ENCODE assay signal across 26 cellular contexts in genomic region chr5:131330031-131330430, GRCh38.
DNase-seq lines count a peak whose midpoint lies in the region; ATAC-seq and TF ChIP-seq lines count a peak whose summit lies in the region.
"Had no signal": no experiment of that assay in that cellular context is flagged by ENCODE, and none has a peak within 500 bp of the region (broad histone marks: within the 10 kb centered on the region; RNA-seq: fewer than 3 reads in every experiment).

No MANE protein-coding gene starts in this region.

- no peak overlapping the region for H3K56ac ChIP-seq in mesendoderm (ENCODE audit: low read length)

- peaks cover 83% of the 10 kb centered on the region for H3K4me1 Mint-ChIP-seq in stimulated activated naive CD8-positive, alpha-beta T cell treated with anti-CD3 and anti-CD28 coated beads, Interleukin-15, Interleukin-2, amounts not matched to agents 100 ng/mL and 50 ng/mL, for 24 hours (ENCODE audit: low read depth)
- H3K4me1 Mint-ChIP-seq in activated CD8-positive, alpha-beta T cell treated with anti-CD3 and anti-CD28 coated beads for 36 hours (ENCODE audit: low read depth): peaks cover 78% of the 10 kb centered on the region
- peaks cover 10% of the 10 kb centered on the region for H3K4me1 Mint-ChIP-seq in WTC11

- no peak for DNase-seq in stimulated activated naive CD8-positive, alpha-beta T cell treated with anti-CD3 and anti-CD28 coated beads, Interleukin-15, Interleukin-2, amounts not matched to agents 100 U/mL and 50 U/mL, for 24 hours
- DNase-seq in activated CD8-positive, alpha-beta T cell treated with anti-CD3 and anti-CD28 coated beads for 36 hours: no peak
- DNase-seq in left colon: no peak
- DNase-seq in mesendoderm: no peak
- no peak for DNase-seq in WTC11 (ENCODE audit: low spot score)
- DNase-seq: activated CD4-positive, alpha-beta T cell treated with anti-CD3 and anti-CD28 coated beads for 1 hour; Calu3; cortex of kidney; DMS79 treated with DMSO at 0.1 percent for 48 hours; effector memory CD8-positive, alpha-beta T cell; GDM1; NCI-H1436 treated with DMSO at 0.1 percent for 48 hours; NCI-H2081 treated with DMSO at 0.1 percent for 48 hours; NCI-H345; nucleus accumbens; psoas muscle; SK-N-SH; stimulated activated CD4-positive, alpha-beta T cell treated with anti-CD3 and anti-CD28 coated beads, Interleukin-4, amount 100 ng/mL, for 1 hour; transverse colon had no signal

- no peak overlapping the region for H3K4me3 ChIP-seq in mesendoderm (ENCODE audit: low read length)
- H3K4me3 ChIP-seq: BLaER1 treated with 17β-estradiol and CSF1 and Interleukin-3, amounts not matched to agents 10 nM and 100 nM; psoas muscle; transverse colon had no signal

- H3K27ac ChIP-seq in mesendoderm (ENCODE audit: low read depth, low read length): no peak overlapping the region
- H3K27ac ChIP-seq: psoas muscle, transverse colon had no signal

- no peaks in the 10 kb centered on the region for H3K79me2 ChIP-seq in mesendoderm (ENCODE audit: control insufficient read depth, insufficient read depth, low read length)

- no peak overlapping the region for H2AK5ac ChIP-seq in mesendoderm (ENCODE audit: low read length)

- no peaks in the 10 kb centered on the region for H3K4me1 ChIP-seq in mesendoderm (ENCODE audit: control insufficient read depth, low read depth, low read length)

- H3K27me3 Mint-ChIP-seq in stimulated activated naive CD8-positive, alpha-beta T cell treated with anti-CD3 and anti-CD28 coated beads, Interleukin-15, Interleukin-2, amounts not matched to agents 100 ng/mL and 50 ng/mL, for 24 hours: no peaks in the 10 kb centered on the region
- no peaks in the 10 kb centered on the region for H3K27me3 Mint-ChIP-seq in activated CD8-positive, alpha-beta T cell treated with anti-CD3 and anti-CD28 coated beads for 36 hours
- H3K27me3 Mint-ChIP-seq in WTC11 (ENCODE audit: low read depth): no peaks in the 10 kb centered on the region
- H3K27me3 Mint-ChIP-seq: effector memory CD8-positive, alpha-beta T cell had no signal

- H3K27me3 ChIP-seq in mesendoderm (ENCODE audit: insufficient read depth, low read length, poor library complexity): no peaks in the 10 kb centered on the region
- H3K27me3 ChIP-seq: BLaER1 treated with 17β-estradiol and CSF1 and Interleukin-3, amounts not matched to agents 10 nM and 100 nM; transverse colon had no signal

- H2BK15ac ChIP-seq in mesendoderm (replicated peaks; ENCODE audit: low read depth): no peak overlapping the region

- no CpG with 5 or more reads among the region's 5 CpGs for WGBS in mesendoderm (ENCODE audit: extremely low coverage, insufficient coverage, low lambda C conversion rate)

- no peak overlapping the region for H3K23ac ChIP-seq in mesendoderm (ENCODE audit: low read length)

- H3K79me1 ChIP-seq in mesendoderm (ENCODE audit: low read length): no peaks in the 10 kb centered on the region

- H3K18ac ChIP-seq in mesendoderm (ENCODE audit: low read length): no peak overlapping the region

- H3K4me3 Mint-ChIP-seq in stimulated activated naive CD8-positive, alpha-beta T cell treated with anti-CD3 and anti-CD28 coated beads, Interleukin-15, Interleukin-2, amounts not matched to agents 100 ng/mL and 50 ng/mL, for 24 hours: no peak overlapping the region
- H3K4me3 Mint-ChIP-seq in activated CD8-positive, alpha-beta T cell treated with anti-CD3 and anti-CD28 coated beads for 36 hours: no peak overlapping the region
- no peak overlapping the region for H3K4me3 Mint-ChIP-seq in WTC11
- H3K4me3 Mint-ChIP-seq: T-helper 1 cell treated with Interleukin-12 subunit alpha and Interleukin-12 subunit beta and Interleukin-4 antibody, amounts not matched to agents 30 μg/mL and 1 μg/mL, for 36 hours had no signal

- no peak for ATAC-seq in stimulated activated naive CD8-positive, alpha-beta T cell treated with anti-CD3 and anti-CD28 coated beads, Interleukin-15, Interleukin-2, amounts not matched to agents 100 U/mL and 50 U/mL, for 24 hours
- ATAC-seq in activated CD8-positive, alpha-beta T cell treated with anti-CD3 and anti-CD28 coated beads for 36 hours: no peak
- ATAC-seq in left colon (peak; percentile 83), HG02884 (IDR thresholded peaks at IDR 0.05; ENCODE audit: unreplicated experiment) (no peak), WTC11 (no peak)
- ATAC-seq: effector memory CD8-positive, alpha-beta T cell; HCT116; left lobe of liver; psoas muscle; Right ventricle myocardium inferior had no signal

- H3K27ac Mint-ChIP-seq in stimulated activated naive CD8-positive, alpha-beta T cell treated with anti-CD3 and anti-CD28 coated beads, Interleukin-15, Interleukin-2, amounts not matched to agents 100 ng/mL and 50 ng/mL, for 24 hours: peak overlapping the region; percentile 72
- peak overlapping the region; percentile 69 for H3K27ac Mint-ChIP-seq in activated CD8-positive, alpha-beta T cell treated with anti-CD3 and anti-CD28 coated beads for 36 hours
- no peak overlapping the region for H3K27ac Mint-ChIP-seq in WTC11
- H3K27ac Mint-ChIP-seq: T-helper 1 cell treated with Interleukin-12 subunit alpha and Interleukin-12 subunit beta and Interleukin-4 antibody, amounts not matched to agents 30 μg/mL and 1 μg/mL, for 36 hours had no signal

- H3K9ac ChIP-seq in mesendoderm (ENCODE audit: low read length): no peak overlapping the region
- H3K9ac ChIP-seq: BLaER1 treated with 17β-estradiol and CSF1 and Interleukin-3, amounts not matched to agents 10 nM and 100 nM; SK-N-SH had no signal

- H4K8ac ChIP-seq in mesendoderm (ENCODE audit: low read depth, low read length): no peak overlapping the region

- H4K5ac ChIP-seq in mesendoderm (ENCODE audit: low read length): no peak overlapping the region

- H3K4me2 ChIP-seq in mesendoderm (ENCODE audit: low read length): no peak overlapping the region
- H3K4me2 ChIP-seq: SK-N-SH had no signal

- intact Hi-C loops in activated CD8-positive, alpha-beta T cell treated with anti-CD3 and anti-CD28 coated beads for 36 hours (cut with micrococcal nuclease): no loop called here
- intact Hi-C loops in left colon (cut with DNase I, micrococcal nuclease): no loop called here

- no peak overlapping the region for H2BK5ac ChIP-seq in mesendoderm (ENCODE audit: low read length)

- H3K36me3 Mint-ChIP-seq in stimulated activated naive CD8-positive, alpha-beta T cell treated with anti-CD3 and anti-CD28 coated beads, Interleukin-15, Interleukin-2, amounts not matched to agents 100 ng/mL and 50 ng/mL, for 24 hours (ENCODE audit: low read depth): peaks cover 50% of the 10 kb centered on the region
- H3K36me3 Mint-ChIP-seq in activated CD8-positive, alpha-beta T cell treated with anti-CD3 and anti-CD28 coated beads for 36 hours (ENCODE audit: low read depth): peaks cover 66% of the 10 kb centered on the region
- H3K36me3 Mint-ChIP-seq in WTC11: peaks cover 12% of the 10 kb centered on the region

- H2BK120ac ChIP-seq in mesendoderm (ENCODE audit: low read depth, low read length): no peak overlapping the region

- POLR2A ChIA-PET in activated CD8-positive, alpha-beta T cell treated with anti-CD3 and anti-CD28 coated beads for 36 hours (lab: Charles Lee): interaction anchor here (1.2 to 1.3 kb wide), 2 partner anchors 27 to 55 kb away, joined by 3 to 4 read pairs; no protein-coding TSS in a partner anchor
- POLR2A ChIA-PET in WTC11 (lab: Charles Lee): interaction anchor here (0.9 kb wide), 1 partner anchor 16 kb away, joined by 5 read pairs; no protein-coding TSS in a partner anchor

- CTCF ChIA-PET in activated CD8-positive, alpha-beta T cell treated with anti-CD3 and anti-CD28 coated beads for 36 hours (lab: Charles Lee): interaction anchor here (1.5 kb wide), 1 partner anchor 9 kb away, joined by 5 read pairs; no protein-coding TSS in a partner anchor
- CTCF ChIA-PET in WTC11 (lab: Charles Lee): no interaction called here

- no peak overlapping the region for H3K4ac ChIP-seq in mesendoderm (ENCODE audit: low read depth, low read length)

- H3K36me3 ChIP-seq in mesendoderm (ENCODE audit: control insufficient read depth, insufficient read depth, low read length): no peaks in the 10 kb centered on the region
- H3K36me3 ChIP-seq: transverse colon had no signal

- no peak for TF ChIP-seq CTCF in activated CD8-positive, alpha-beta T cell treated with anti-CD3 and anti-CD28 coated beads for 36 hours (IDR thresholded peaks at IDR 0.05)
- TF ChIP-seq CTCF in WTC11 (IDR thresholded peaks at IDR 0.05): no peak

- no peaks in the 10 kb centered on the region for H3K9me3 Mint-ChIP-seq in stimulated activated naive CD8-positive, alpha-beta T cell treated with anti-CD3 and anti-CD28 coated beads, Interleukin-15, Interleukin-2, amounts not matched to agents 100 ng/mL and 50 ng/mL, for 24 hours
- H3K9me3 Mint-ChIP-seq in activated CD8-positive, alpha-beta T cell treated with anti-CD3 and anti-CD28 coated beads for 36 hours: peaks cover 16% of the 10 kb centered on the region
- H3K9me3 Mint-ChIP-seq in WTC11: peaks cover 13% of the 10 kb centered on the region
- H3K9me3 Mint-ChIP-seq: effector memory CD8-positive, alpha-beta T cell had no signal

TF ChIP-seq in WTC11, 78 proteins besides CTCF, POLR2A, EP300 and RAD21 (continues in another document):
- TF ChIP-seq RELA (CRISPR knock-in tag; IDR thresholded peaks at IDR 0.05; ENCODE audit: borderline replicate concordance) (no peak), TP53 (CRISPR knock-in tag; IDR thresholded peaks at IDR 0.05) (no peak), ZNF425 (CRISPR knock-in tag; conservative IDR thresholded peaks at IDR 0.05) (no peak), SMAD4 (CRISPR knock-in tag; IDR thresholded peaks at IDR 0.05) (no peak), SP1 (CRISPR knock-in tag; conservative IDR thresholded peaks at IDR 0.05) (no peak), MXD4 (CRISPR knock-in tag; IDR thresholded peaks at IDR 0.05; ENCODE audit: borderline replicate concordance) (no peak)
